1 cellular context compared by ENCODE assay signal in the genomic region with DNA sequence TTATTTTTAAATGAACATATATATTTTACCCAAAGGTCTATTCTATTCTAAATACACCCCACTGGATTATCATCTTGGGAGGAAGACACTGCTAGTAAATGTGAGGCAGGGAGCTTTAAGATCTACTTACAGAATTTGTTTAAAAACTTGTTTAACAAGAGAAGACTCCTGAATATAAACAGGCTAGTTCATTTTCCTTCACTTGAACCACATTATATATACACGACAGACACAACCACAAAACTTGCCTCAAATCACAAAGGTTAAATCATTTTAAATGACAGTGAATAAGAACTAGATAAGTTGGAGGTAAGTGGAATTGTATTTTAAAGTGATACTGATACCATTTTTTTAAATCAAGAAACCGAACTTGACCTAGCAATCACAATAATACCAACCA.
TF ChIP-seq lines count a peak whose summit lies in the region.

No MANE protein-coding gene starts in this region.

TF ChIP-seq in SK-N-SH treated with all-trans-retinoic acid at 6 μM for 48 hours, 23 proteins besides CTCF, POLR2A, EP300 and RAD21 (continued from another document):
- TF ChIP-seq, protein P1, sequence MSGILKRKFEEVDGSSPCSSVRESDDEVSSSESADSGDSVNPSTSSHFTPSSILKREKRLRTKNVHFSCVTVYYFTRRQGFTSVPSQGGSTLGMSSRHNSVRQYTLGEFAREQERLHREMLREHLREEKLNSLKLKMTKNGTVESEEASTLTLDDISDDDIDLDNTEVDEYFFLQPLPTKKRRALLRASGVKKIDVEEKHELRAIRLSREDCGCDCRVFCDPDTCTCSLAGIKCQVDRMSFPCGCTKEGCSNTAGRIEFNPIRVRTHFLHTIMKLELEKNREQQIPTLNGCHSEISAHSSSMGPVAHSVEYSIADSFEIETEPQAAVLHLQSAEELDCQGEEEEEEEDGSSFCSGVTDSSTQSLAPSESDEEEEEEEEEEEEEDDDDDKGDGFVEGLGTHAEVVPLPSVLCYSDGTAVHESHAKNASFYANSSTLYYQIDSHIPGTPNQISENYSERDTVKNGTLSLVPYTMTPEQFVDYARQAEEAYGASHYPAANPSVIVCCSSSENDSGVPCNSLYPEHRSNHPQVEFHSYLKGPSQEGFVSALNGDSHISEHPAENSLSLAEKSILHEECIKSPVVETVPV (CRISPR knock-in tag; IDR thresholded peaks at IDR 0.05) = no peak
- TF ChIP-seq ZNF8 (CRISPR knock-in tag; IDR thresholded peaks at IDR 0.05) (no peak), RARB (CRISPR knock-in tag; IDR thresholded peaks at IDR 0.05) (no peak), ZC3H10 (CRISPR knock-in tag; IDR thresholded peaks at IDR 0.05) (no peak), ZNF565 (CRISPR knock-in tag; conservative IDR thresholded peaks at IDR 0.05; ENCODE audit: low read depth) (no peak)
- TF ChIP-seq, protein P2, sequence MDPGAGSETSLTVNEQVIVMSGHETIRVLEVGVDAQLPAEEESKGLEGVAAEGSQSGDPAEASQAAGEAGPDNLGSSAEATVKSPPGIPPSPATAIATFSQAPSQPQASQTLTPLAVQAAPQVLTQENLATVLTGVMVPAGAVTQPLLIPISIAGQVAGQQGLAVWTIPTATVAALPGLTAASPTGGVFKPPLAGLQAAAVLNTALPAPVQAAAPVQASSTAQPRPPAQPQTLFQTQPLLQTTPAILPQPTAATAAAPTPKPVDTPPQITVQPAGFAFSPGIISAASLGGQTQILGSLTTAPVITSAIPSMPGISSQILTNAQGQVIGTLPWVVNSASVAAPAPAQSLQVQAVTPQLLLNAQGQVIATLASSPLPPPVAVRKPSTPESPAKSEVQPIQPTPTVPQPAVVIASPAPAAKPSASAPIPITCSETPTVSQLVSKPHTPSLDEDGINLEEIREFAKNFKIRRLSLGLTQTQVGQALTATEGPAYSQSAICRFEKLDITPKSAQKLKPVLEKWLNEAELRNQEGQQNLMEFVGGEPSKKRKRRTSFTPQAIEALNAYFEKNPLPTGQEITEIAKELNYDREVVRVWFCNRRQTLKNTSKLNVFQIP (CRISPR knock-in tag; IDR thresholded peaks at IDR 0.05; ENCODE audit: borderline replicate concordance, low read depth) = no peak
- TF ChIP-seq, protein P3, sequence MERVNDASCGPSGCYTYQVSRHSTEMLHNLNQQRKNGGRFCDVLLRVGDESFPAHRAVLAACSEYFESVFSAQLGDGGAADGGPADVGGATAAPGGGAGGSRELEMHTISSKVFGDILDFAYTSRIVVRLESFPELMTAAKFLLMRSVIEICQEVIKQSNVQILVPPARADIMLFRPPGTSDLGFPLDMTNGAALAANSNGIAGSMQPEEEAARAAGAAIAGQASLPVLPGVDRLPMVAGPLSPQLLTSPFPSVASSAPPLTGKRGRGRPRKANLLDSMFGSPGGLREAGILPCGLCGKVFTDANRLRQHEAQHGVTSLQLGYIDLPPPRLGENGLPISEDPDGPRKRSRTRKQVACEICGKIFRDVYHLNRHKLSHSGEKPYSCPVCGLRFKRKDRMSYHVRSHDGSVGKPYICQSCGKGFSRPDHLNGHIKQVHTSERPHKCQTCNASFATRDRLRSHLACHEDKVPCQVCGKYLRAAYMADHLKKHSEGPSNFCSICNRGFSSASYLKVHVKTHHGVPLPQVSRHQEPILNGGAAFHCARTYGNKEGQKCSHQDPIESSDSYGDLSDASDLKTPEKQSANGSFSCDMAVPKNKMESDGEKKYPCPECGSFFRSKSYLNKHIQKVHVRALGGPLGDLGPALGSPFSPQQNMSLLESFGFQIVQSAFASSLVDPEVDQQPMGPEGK (CRISPR knock-in tag; IDR thresholded peaks at IDR 0.05; ENCODE audit: borderline replicate concordance) = no peak
